In the genomic region with DNA sequence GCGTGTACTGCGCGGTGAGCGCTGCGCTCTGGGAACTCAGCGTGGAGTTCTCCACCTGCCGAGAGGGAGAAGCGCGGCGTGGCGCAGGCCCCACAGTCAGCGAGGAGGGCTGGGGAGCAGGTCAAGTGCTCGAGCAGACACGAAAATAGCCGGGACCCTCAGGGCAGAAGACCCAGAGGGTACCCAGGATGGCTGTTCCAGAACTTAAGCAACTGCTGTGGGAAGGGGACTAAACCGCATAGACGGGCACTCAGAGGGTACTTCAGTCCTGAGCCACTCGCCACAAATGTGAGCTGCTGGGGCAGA, we compare ENCODE assay signal across 14 cellular contexts. TPM values are rescaled to one million over a fixed set of nuclear protein-coding genes. Genes with fewer than 3 reads are reported as not detected.
DNase-seq lines count a peak whose midpoint lies in the region; ATAC-seq and TF ChIP-seq lines count a peak whose summit lies in the region.
"Had no signal": no experiment of that assay in that cellular context is flagged by ENCODE, and none has a peak within 500 bp of the region (broad histone marks: within the 10 kb centered on the region; RNA-seq: fewer than 3 reads in every experiment).

No MANE protein-coding gene starts in this region.

- ATAC-seq in memory B cell (ENCODE audit: low read depth) (no peak), HG03280 (IDR thresholded peaks at IDR 0.05; ENCODE audit: unreplicated experiment) (no peak)

- H3K9ac ChIP-seq in GM23248: no peak overlapping the region

- H3K4me3 ChIP-seq in BJ (ENCODE audit: low read depth, low read length): peak overlapping the region; percentile 4; the same call in 1 of the 2 replicates
- H3K4me3 ChIP-seq in CD4-positive, alpha-beta memory T cell (ENCODE audit: low read length in 2 of 2): no peak overlapping the region
- no peak overlapping the region for H3K4me3 ChIP-seq in GM23248
- H3K4me3 ChIP-seq: tibial nerve had no signal

- POLR2A ChIA-PET in BJ (lab: Charles Lee): no interaction called here
- POLR2A ChIA-PET in CD4-positive, alpha-beta memory T cell (lab: Charles Lee; ENCODE audit: partially characterized antibody): no interaction called here

- no peaks in the 10 kb centered on the region for H3K27me3 Mint-ChIP-seq in CD4-positive, alpha-beta memory T cell
- no peaks in the 10 kb centered on the region for H3K27me3 Mint-ChIP-seq in activated T-helper 1 cell treated with anti-CD3 and anti-CD28 coated beads, Interleukin-12 subunit alpha, Interleukin-12 subunit beta, Interleukin-2, Interleukin-4 antibody, amounts not matched to agents 30 ng/mL and 10 ng/mL and 1 ng/mL, durations not matched to agents 14 hours and 24 hours and 36 hours (ENCODE audit: insufficient read depth)
- H3K27me3 Mint-ChIP-seq in memory B cell: no peaks in the 10 kb centered on the region
- H3K27me3 Mint-ChIP-seq: dendritic cell treated with granulocyte-macrophage colony-stimulating factor and Interleukin-4, amounts not matched to agents 40 ng/mL and 50 ng/mL, for 4 days had no signal

- no peaks in the 10 kb centered on the region for H3K9me2 ChIP-seq in GM23248 (ENCODE audit: insufficient read depth)

- 86 to 92% methylated on average over 16 to 18 of the region's 18 CpGs for WGBS in GM23248 (ENCODE audit: low coverage in 1 of 2, low lambda C conversion rate in 2 of 2, missing lambda C conversion rate in 2 of 2), 2 experiments

- no peak overlapping the region for H3K27ac ChIP-seq in CD4-positive, alpha-beta memory T cell (ENCODE audit: low read depth, low read length)
- H3K27ac ChIP-seq in GM23248: no peak overlapping the region
- H3K27ac ChIP-seq: foreskin keratinocyte, tibial nerve had no signal

- in situ Hi-C loops in GM23248 (cut with MboI): no loop called here

- peak overlapping the region in 4 of 7 donors; percentile 61 to 91 (median 76) for H3K27ac Mint-ChIP-seq in CD4-positive, alpha-beta memory T cell
- H3K27ac Mint-ChIP-seq in activated T-helper 1 cell treated with anti-CD3 and anti-CD28 coated beads, Interleukin-12 subunit alpha, Interleukin-12 subunit beta, Interleukin-2, Interleukin-4 antibody, amounts not matched to agents 30 ng/mL and 10 ng/mL and 1 ng/mL, durations not matched to agents 14 hours and 24 hours and 36 hours: peak overlapping the region; percentile 48
- peak overlapping the region; percentile 67 for H3K27ac Mint-ChIP-seq in memory B cell
- H3K27ac Mint-ChIP-seq: dendritic cell treated with granulocyte-macrophage colony-stimulating factor and Interleukin-4, amounts not matched to agents 40 ng/mL and 50 ng/mL, for 4 days had no signal

- no peak overlapping the region for H2AFZ ChIP-seq in GM23248

- DNase-seq in BJ (ENCODE audit: low read depth) (no peak), memory B cell (ENCODE audit: low spot score in 2 of 2) (no peak), GM23248 (no peak), DMS79 (lab: John Stamatoyannopoulos, UW) (no peak)
- no peak for DNase-seq in CD4-positive, alpha-beta memory T cell
- no peak for DNase-seq in activated T-helper 1 cell treated with anti-CD3 and anti-CD28 coated beads, Interleukin-12 subunit alpha, Interleukin-12 subunit beta, Interleukin-2, Interleukin-4 antibody, amounts not matched to agents 30 ng/mL and 10 ng/mL and 1 ng/mL, durations not matched to agents 14 hours and 24 hours and 36 hours (ENCODE audit: low spot score)
- DNase-seq: amniotic stem cell, foreskin keratinocyte, hypothalamus, NCI-H2107, NCI-H510A had no signal

- TF ChIP-seq CTCF in BJ (IDR thresholded peaks at IDR 0.05; ENCODE audit: insufficient read depth, low read depth, low read length): no peak

- H3F3A ChIP-seq in GM23248 (ENCODE audit: insufficient read depth): no peaks in the 10 kb centered on the region

- H3K27me3 ChIP-seq in BJ (ENCODE audit: control insufficient read depth, insufficient read depth, low read length) (peaks cover 8% of the 10 kb centered on the region), GM23248 (replicated peaks; ENCODE audit: insufficient read depth) (peaks cover 22% of the 10 kb centered on the region)
- no peaks in the 10 kb centered on the region for H3K27me3 ChIP-seq in CD4-positive, alpha-beta memory T cell (ENCODE audit: insufficient read depth, low read length)
- H3K27me3 ChIP-seq: foreskin keratinocyte had no signal

- intact Hi-C loops in CD4-positive, alpha-beta memory T cell (cut with micrococcal nuclease): no loop called here
- intact Hi-C loops in activated T-helper 1 cell treated with anti-CD3 and anti-CD28 coated beads, Interleukin-12 subunit alpha, Interleukin-12 subunit beta, Interleukin-2, Interleukin-4 antibody, amounts not matched to agents 30 ng/mL and 10 ng/mL and 1 ng/mL, durations not matched to agents 14 hours and 24 hours and 36 hours (cut with micrococcal nuclease): loop anchor here (2.0 to 5.0 kb wide), 3 partner anchors 61 to 337 kb away; a partner anchor contains a TSS

- H3K4me1 Mint-ChIP-seq in CD4-positive, alpha-beta memory T cell: peaks cover 15 to 37% (median 25%) of the 10 kb centered on the region in 4 donors
- H3K4me1 Mint-ChIP-seq in activated T-helper 1 cell treated with anti-CD3 and anti-CD28 coated beads, Interleukin-12 subunit alpha, Interleukin-12 subunit beta, Interleukin-2, Interleukin-4 antibody, amounts not matched to agents 30 ng/mL and 10 ng/mL and 1 ng/mL, durations not matched to agents 14 hours and 24 hours and 36 hours (ENCODE audit: low read depth): peaks cover 68% of the 10 kb centered on the region
- H3K4me1 Mint-ChIP-seq in memory B cell: peaks cover 7% of the 10 kb centered on the region

- H3K9me3 ChIP-seq in CD4-positive, alpha-beta memory T cell (ENCODE audit: control insufficient read depth in 1 of 2, low read length in 2 of 2): no peaks in the 10 kb centered on the region
- no peaks in the 10 kb centered on the region for H3K9me3 ChIP-seq in GM23248 (ENCODE audit: low read depth)
- H3K9me3 ChIP-seq: tibial nerve had no signal

- H3K4me3 Mint-ChIP-seq in CD4-positive, alpha-beta memory T cell: no peak overlapping the region
- no peak overlapping the region for H3K4me3 Mint-ChIP-seq in activated T-helper 1 cell treated with anti-CD3 and anti-CD28 coated beads, Interleukin-12 subunit alpha, Interleukin-12 subunit beta, Interleukin-2, Interleukin-4 antibody, amounts not matched to agents 30 ng/mL and 10 ng/mL and 1 ng/mL, durations not matched to agents 14 hours and 24 hours and 36 hours
- H3K4me3 Mint-ChIP-seq in memory B cell: no peak overlapping the region
- H3K4me3 Mint-ChIP-seq: dendritic cell treated with granulocyte-macrophage colony-stimulating factor and Interleukin-4, amounts not matched to agents 40 ng/mL and 50 ng/mL, for 4 days had no signal

- H3K4me1 ChIP-seq in CD4-positive, alpha-beta memory T cell (ENCODE audit: insufficient read depth, low read length): peaks cover 20% of the 10 kb centered on the region
- no peaks in the 10 kb centered on the region for H3K4me1 ChIP-seq in GM23248 (ENCODE audit: insufficient read depth)
- H3K4me1 ChIP-seq: foreskin keratinocyte, tibial nerve had no signal

- H4K20me1 ChIP-seq in GM23248 (ENCODE audit: insufficient read depth): no peaks in the 10 kb centered on the region

- H3K79me2 ChIP-seq in GM23248 (ENCODE audit: insufficient read depth): no peaks in the 10 kb centered on the region

- CTCF ChIA-PET in BJ (lab: Yijun Ruan, JAX): interaction anchor here (1.1 kb wide), 1 partner anchor 10 kb away, joined by 5 read pairs; no protein-coding TSS in a partner anchor
- CTCF ChIA-PET in CD4-positive, alpha-beta memory T cell (lab: Charles Lee; ENCODE audit: partially characterized antibody): interaction anchor here (1.1 to 1.7 kb wide), 2 partner anchors 14 to 123 kb away, joined by 3 to 7 read pairs; no protein-coding TSS in a partner anchor

- H3K36me3 Mint-ChIP-seq in CD4-positive, alpha-beta memory T cell: peaks cover 76 to 93% of the 10 kb centered on the region in 2 donors
- peaks cover 76% of the 10 kb centered on the region for H3K36me3 Mint-ChIP-seq in activated T-helper 1 cell treated with anti-CD3 and anti-CD28 coated beads, Interleukin-12 subunit alpha, Interleukin-12 subunit beta, Interleukin-2, Interleukin-4 antibody, amounts not matched to agents 30 ng/mL and 10 ng/mL and 1 ng/mL, durations not matched to agents 14 hours and 24 hours and 36 hours (ENCODE audit: low read depth)
- peaks cover 31% of the 10 kb centered on the region for H3K36me3 Mint-ChIP-seq in memory B cell

- H3K4me2 ChIP-seq in GM23248 (ENCODE audit: unreplicated experiment): no peak overlapping the region

- peaks cover 0 to 2% (median 0%) of the 10 kb centered on the region in 8 donors for H3K9me3 Mint-ChIP-seq in CD4-positive, alpha-beta memory T cell
- H3K9me3 Mint-ChIP-seq in activated T-helper 1 cell treated with anti-CD3 and anti-CD28 coated beads, Interleukin-12 subunit alpha, Interleukin-12 subunit beta, Interleukin-2, Interleukin-4 antibody, amounts not matched to agents 30 ng/mL and 10 ng/mL and 1 ng/mL, durations not matched to agents 14 hours and 24 hours and 36 hours: no peaks in the 10 kb centered on the region
- H3K9me3 Mint-ChIP-seq in memory B cell: no peaks in the 10 kb centered on the region
- H3K9me3 Mint-ChIP-seq: dendritic cell treated with granulocyte-macrophage colony-stimulating factor and Interleukin-4, amounts not matched to agents 40 ng/mL and 50 ng/mL, for 4 days had no signal

- H3K36me3 ChIP-seq in BJ (ENCODE audit: control insufficient read depth, insufficient read depth, low read length): no peaks in the 10 kb centered on the region
- H3K36me3 ChIP-seq in CD4-positive, alpha-beta memory T cell (ENCODE audit: insufficient read depth, low read length): peaks cover 95% of the 10 kb centered on the region
- no peaks in the 10 kb centered on the region for H3K36me3 ChIP-seq in GM23248 (ENCODE audit: low read depth)
- H3K36me3 ChIP-seq: tibial nerve had no signal

RNA-seq across cellular contexts. Expression of a gene that starts 59.4 kb away (rescaled TPM):
- 0.20 and 0.45 TPM in 2 replicates for polyA plus RNA-seq in BJ (2011; rRNA removed)
- 0.71 and 0.98 TPM in 2 replicates for polyA minus RNA-seq in BJ (2011; rRNA and poly(A)+ RNA removed)
- total RNA-seq in CD4-positive, alpha-beta memory T cell: 10 to 100 TPM; 10.6 to 10.8 TPM
- 1 to 10 TPM; 3.0 to 8.3 TPM for polyA plus RNA-seq in CD4-positive, alpha-beta memory T cell
- 4.5 and 5.4 TPM in 2 replicates for total RNA-seq in activated T-helper 1 cell treated with anti-CD3 and anti-CD28 coated beads, Interleukin-12 subunit alpha, Interleukin-12 subunit beta, Interleukin-2, Interleukin-4 antibody, amounts not matched to agents 30 ng/mL and 10 ng/mL and 1 ng/mL, durations not matched to agents 14 hours and 24 hours and 36 hours
- total RNA-seq in GM23248 (2014; rRNA removed; shearing (Covaris generic)): 8.6 and 10.6 TPM in 2 replicates
- polyA plus RNA-seq in GM23248 (2016; fragmentation: Nextera tagmentation; extraction: Ambion mirVana): 5.1 and 5.7 TPM in 2 replicates
